ENCODE assay signal across 9 cellular contexts in the genomic region with DNA sequence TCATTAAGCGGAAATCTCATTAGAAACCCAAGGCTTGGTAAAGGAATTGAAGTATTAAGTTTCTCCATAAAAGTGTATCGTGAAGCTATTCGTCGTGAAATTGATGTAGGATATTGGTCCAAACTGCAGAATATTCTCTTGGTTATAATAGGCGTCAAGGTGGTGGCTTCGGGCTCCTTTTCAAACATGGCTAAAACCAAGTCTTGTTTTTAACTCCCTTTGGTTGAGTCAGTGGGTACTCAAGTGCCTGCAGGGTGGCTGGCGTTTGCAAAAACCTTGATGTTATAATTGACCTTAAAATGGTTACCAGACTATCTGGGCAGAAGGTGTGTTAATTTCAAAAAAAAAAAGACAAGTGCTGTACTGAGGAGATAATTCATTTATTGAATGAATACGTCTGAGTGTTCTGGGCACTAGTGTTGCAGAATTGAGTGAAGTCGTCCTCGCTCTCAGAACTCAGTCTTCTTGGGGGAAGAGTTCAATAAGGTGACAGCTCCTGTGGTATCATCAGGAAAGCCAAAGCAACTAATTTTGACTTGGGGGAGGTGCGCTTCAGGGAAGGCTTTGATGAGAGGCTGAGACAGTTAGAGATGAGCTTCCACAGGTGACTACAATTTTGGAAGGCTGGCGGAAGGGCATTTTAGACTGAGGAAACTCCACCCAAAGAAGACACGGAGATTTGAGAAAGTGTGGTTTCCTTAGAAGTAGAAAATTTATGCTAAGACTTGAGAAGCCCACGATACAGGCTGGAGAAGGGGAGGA. TPM values are rescaled to one million over a fixed set of nuclear protein-coding genes. Genes with fewer than 3 reads are reported as not detected.
DNase-seq lines count a peak whose midpoint lies in the region; ATAC-seq and TF ChIP-seq lines count a peak whose summit lies in the region.
"Had no signal": no experiment of that assay in that cellular context is flagged by ENCODE, and none has a peak within 500 bp of the region (broad histone marks: within the 10 kb centered on the region; RNA-seq: fewer than 3 reads in every experiment).

No MANE protein-coding gene starts in this region.

- peak overlapping the region; percentile 91 for H3K4me3 Mint-ChIP-seq in activated CD8-positive, alpha-beta T cell treated with anti-CD3 and anti-CD28 coated beads, Interleukin-2, amount 10 ng/mL, durations not matched to agents 7 days and 5 days
- H3K4me3 Mint-ChIP-seq in stimulated activated effector memory CD8-positive, alpha-beta T cell treated with anti-CD3 and anti-CD28 coated beads, Interleukin-12 subunit alpha, Interleukin-12 subunit beta, amount 100 ng/mL, for 72 hours: peak overlapping the region; percentile 91

- H3K27me3 Mint-ChIP-seq in activated CD8-positive, alpha-beta T cell treated with anti-CD3 and anti-CD28 coated beads, Interleukin-2, amount 10 ng/mL, durations not matched to agents 7 days and 5 days (ENCODE audit: low read depth): peaks cover 20% of the 10 kb centered on the region

- H3K36me3 Mint-ChIP-seq in activated CD8-positive, alpha-beta T cell treated with anti-CD3 and anti-CD28 coated beads, Interleukin-2, amount 10 ng/mL, durations not matched to agents 7 days and 5 days (ENCODE audit: low read depth): peaks cover 40% of the 10 kb centered on the region
- H3K36me3 Mint-ChIP-seq in stimulated activated effector memory CD8-positive, alpha-beta T cell treated with anti-CD3 and anti-CD28 coated beads, Interleukin-12 subunit alpha, Interleukin-12 subunit beta, amount 100 ng/mL, for 72 hours: peaks cover 23% of the 10 kb centered on the region

- TF ChIP-seq POLR2A in thyroid gland (IDR thresholded peaks at IDR 0.05): no peak

- H3K27ac ChIP-seq in right cardiac atrium (ENCODE audit: low read length): no peak overlapping the region
- H3K27ac ChIP-seq in thyroid gland: no peak overlapping the region

- POLR2A ChIA-PET in activated CD8-positive, alpha-beta T cell treated with anti-CD3 and anti-CD28 coated beads, Interleukin-2, amount 10 ng/mL, durations not matched to agents 7 days and 5 days (lab: Charles Lee): no interaction called here

- H3K4me1 ChIP-seq in right cardiac atrium (ENCODE audit: control insufficient read depth, insufficient read depth, low read length): peaks cover 3% of the 10 kb centered on the region
- H3K4me1 ChIP-seq in thyroid gland: peaks cover 14 to 26% of the 10 kb centered on the region in 2 donors

- H3K9me3 Mint-ChIP-seq in activated CD8-positive, alpha-beta T cell treated with anti-CD3 and anti-CD28 coated beads, Interleukin-2, amount 10 ng/mL, durations not matched to agents 7 days and 5 days (ENCODE audit: insufficient read depth): no peaks in the 10 kb centered on the region
- H3K9me3 Mint-ChIP-seq in stimulated activated effector memory CD8-positive, alpha-beta T cell treated with anti-CD3 and anti-CD28 coated beads, Interleukin-12 subunit alpha, Interleukin-12 subunit beta, amount 100 ng/mL, for 72 hours: no peaks in the 10 kb centered on the region

- intact Hi-C loops in right cardiac atrium (cut with DNase I) (loop anchor here in 1 of 4 donors (10.0 kb wide), 1 partner anchor 60 kb away; a partner anchor contains a TSS), thyroid gland (cut with DNase I) (no loop called here)

- DNase-seq in NCI-H1417 (lab: John Stamatoyannopoulos, UW) (peak; percentile 23 to 40 (median 27)), NCI-H1417 treated with DMSO at 0.1 percent for 48 hours (lab: John Stamatoyannopoulos, UW) (no peak), right cardiac atrium (no peak), SKM-1 (lab: John Stamatoyannopoulos, UW; ENCODE audit: unreplicated experiment) (no peak), thyroid gland (no peak)
- DNase-seq in activated CD8-positive, alpha-beta T cell treated with anti-CD3 and anti-CD28 coated beads, Interleukin-2, amount 10 ng/mL, durations not matched to agents 7 days and 5 days: peak; percentile 29
- no peak for DNase-seq in stimulated activated effector memory CD8-positive, alpha-beta T cell treated with anti-CD3 and anti-CD28 coated beads, Interleukin-12 subunit alpha, Interleukin-12 subunit beta, amount 100 ng/mL, for 72 hours (ENCODE audit: low spot score in 2 of 2)
- DNase-seq: NCI-H1048 had no signal

- ATAC-seq in activated CD8-positive, alpha-beta T cell treated with anti-CD3 and anti-CD28 coated beads, Interleukin-2, amount 10 ng/mL, durations not matched to agents 7 days and 5 days: no peak
- ATAC-seq in right cardiac atrium: no peak
- no peak for ATAC-seq in stimulated activated effector memory CD8-positive, alpha-beta T cell treated with anti-CD3 and anti-CD28 coated beads, Interleukin-12 subunit alpha, Interleukin-12 subunit beta, amount 100 ng/mL, for 72 hours
- no peak for ATAC-seq in GM21825 (IDR thresholded peaks at IDR 0.05; ENCODE audit: unreplicated experiment)

- H3K9me3 ChIP-seq in right cardiac atrium (ENCODE audit: control insufficient read depth, low read length): no peaks in the 10 kb centered on the region
- H3K9me3 ChIP-seq in thyroid gland: no peaks in the 10 kb centered on the region

- TF ChIP-seq CTCF in thyroid gland (IDR thresholded peaks at IDR 0.05): no peak

- peak overlapping the region; percentile 93 for H3K4me3 ChIP-seq in right cardiac atrium (ENCODE audit: low read length)
- H3K4me3 ChIP-seq in thyroid gland (replicated peaks in 1 of 3): peak overlapping the region in 1 of 3 donors; percentile 98

- CTCF ChIA-PET in activated CD8-positive, alpha-beta T cell treated with anti-CD3 and anti-CD28 coated beads, Interleukin-2, amount 10 ng/mL, durations not matched to agents 7 days and 5 days (lab: Charles Lee): interaction anchor here (1.2 kb wide), 1 partner anchor 43 kb away, joined by 5 read pairs; no protein-coding TSS in a partner anchor

- 42% methylated on average over 14 of the region's 14 CpGs for WGBS in right cardiac atrium
- WGBS in thyroid gland, 2 donors: 48 to 51% methylated on average over 14 of the region's 14 CpGs

- no peaks in the 10 kb centered on the region for H3K36me3 ChIP-seq in thyroid gland

- peak overlapping the region; percentile 96 for H3K27ac Mint-ChIP-seq in activated CD8-positive, alpha-beta T cell treated with anti-CD3 and anti-CD28 coated beads, Interleukin-2, amount 10 ng/mL, durations not matched to agents 7 days and 5 days
- H3K27ac Mint-ChIP-seq in stimulated activated effector memory CD8-positive, alpha-beta T cell treated with anti-CD3 and anti-CD28 coated beads, Interleukin-12 subunit alpha, Interleukin-12 subunit beta, amount 100 ng/mL, for 72 hours: peak overlapping the region; percentile 90

- H3K27me3 ChIP-seq in right cardiac atrium (ENCODE audit: control insufficient read depth, insufficient read depth) (no peaks in the 10 kb centered on the region), thyroid gland (no peaks in the 10 kb centered on the region)

- H3K4me1 Mint-ChIP-seq in activated CD8-positive, alpha-beta T cell treated with anti-CD3 and anti-CD28 coated beads, Interleukin-2, amount 10 ng/mL, durations not matched to agents 7 days and 5 days (ENCODE audit: low read depth): peaks cover 45% of the 10 kb centered on the region
- peaks cover 31% of the 10 kb centered on the region for H3K4me1 Mint-ChIP-seq in stimulated activated effector memory CD8-positive, alpha-beta T cell treated with anti-CD3 and anti-CD28 coated beads, Interleukin-12 subunit alpha, Interleukin-12 subunit beta, amount 100 ng/mL, for 72 hours

RNA-seq across cellular contexts. Expression of a gene that starts 1.6 kb away (rescaled TPM):
- total RNA-seq in activated CD8-positive, alpha-beta T cell treated with anti-CD3 and anti-CD28 coated beads, Interleukin-2, amount 10 ng/mL, durations not matched to agents 7 days and 5 days: 10 to 100 TPM; 27.9 to 28.2 TPM
- total RNA-seq in right cardiac atrium (10 to 100 TPM; 26.5 to 32.6 (median 27.4) TPM), thyroid gland (10 to 100 TPM; 35.8 to 52.3 (median 44.9) TPM)
- polyA plus RNA-seq in right cardiac atrium: 18.2 TPM

RNA-seq across cellular contexts. Expression of a gene that starts 58.9 kb away (rescaled TPM):
- total RNA-seq in activated CD8-positive, alpha-beta T cell treated with anti-CD3 and anti-CD28 coated beads, Interleukin-2, amount 10 ng/mL, durations not matched to agents 7 days and 5 days: 10 to 100 TPM; 41.4 to 43.4 TPM
- 10 to 100 TPM; 18.8 to 22.8 (median 20.2) TPM for total RNA-seq in right cardiac atrium
- polyA plus RNA-seq in right cardiac atrium: 13.0 TPM
- total RNA-seq in thyroid gland: 10 to 100 TPM; 21.4 to 31.3 (median 24.2) TPM

Comparison
In these comparisons a context has a peak if more than half of its experiments do, and no peak if none do; other contexts are left out.
1. DNase-seq: peak in NCI-H1417 (3 of 3) and activated CD8-positive, alpha-beta T cell treated with anti-CD3 and anti-CD28 coated beads, Interleukin-2, amount 10 ng/mL, durations not matched to agents 7 days and 5 days (single experiment); none in NCI-H1417 treated with DMSO at 0.1 percent for 48 hours (single experiment), right cardiac atrium (0 of 3), stimulated activated effector memory CD8-positive, alpha-beta T cell treated with anti-CD3 and anti-CD28 coated beads, Interleukin-12 subunit alpha, Interleukin-12 subunit beta, amount 100 ng/mL, for 72 hours (0 of 2), SKM-1 (single experiment) and thyroid gland (0 of 2).